Comparison of ENCODE assay signal across 26 cellular contexts in genomic region chr12:129571901-129572494, GRCh38.
"Had no signal": no experiment of that assay in that cellular context is flagged by ENCODE, and none has a peak within 500 bp of the region (broad histone marks: within the 10 kb centered on the region; RNA-seq: fewer than 3 reads in every experiment).

No MANE protein-coding gene starts in this region.

- H3K36me3 ChIP-seq: brain microvascular endothelial cell, gastrocnemius medialis, tibial nerve had no signal

- H3K4me3 ChIP-seq: coronary artery, dorsolateral prefrontal cortex, gastrocnemius medialis, tibial nerve had no signal

- H3K4me1 Mint-ChIP-seq: activated naive CD4-positive, alpha-beta T cell treated with anti-CD3 and anti-CD28 coated beads, Interleukin-2, amount 10 ng/mL, durations not matched to agents 7 days and 5 days; mesothelial cell of epicardium; naive B cell; neural crest cell had no signal

- ATAC-seq: gastrocnemius medialis, left colon, right cardiac atrium had no signal

- H3K27ac ChIP-seq: brain microvascular endothelial cell, coronary artery, dorsolateral prefrontal cortex, gastrocnemius medialis, tibial nerve, VCaP had no signal

- H3K9me3 ChIP-seq: gastrocnemius medialis had no signal

- DNase-seq: activated CD4-positive, alpha-beta memory T cell treated with anti-CD3 and anti-CD28 coated beads for 36 hours; activated CD4-positive, alpha-beta T cell treated with anti-CD3 and anti-CD28 coated beads for 4 hours; activated CD8-positive, alpha-beta memory T cell treated with anti-CD3 and anti-CD28 coated beads, Interleukin-2, amount 50 U/mL, for 4 hours; activated gamma-delta T cell; activated naive CD4-positive, alpha-beta T cell treated with anti-CD3 and anti-CD28 coated beads, Interleukin-2, amount 10 ng/mL, durations not matched to agents 7 days and 5 days; activated T-cell treated with anti-CD3 and anti-CD28 coated beads, Interleukin-2, amount 50 U/mL, for 1 hour; amniotic stem cell; brain microvascular endothelial cell; dorsolateral prefrontal cortex; effector memory CD4-positive, alpha-beta T cell; erythroblast; gastrocnemius medialis; glutamatergic neuron; left colon; mammary epithelial cell; naive B cell; right cardiac atrium; stimulated activated CD4-positive, alpha-beta T cell treated with anti-CD3 and anti-CD28 coated beads, Interleukin-15, amount 100 ng/mL, for 24 hours; stimulated activated CD4-positive, alpha-beta T cell treated with anti-CD3 and anti-CD28 coated beads, Interleukin-2, amount 100 ng/mL, for 24 hours; stimulated activated naive CD4-positive, alpha-beta T cell treated with Interleukin-2 at 50 U/mL for 16 hours; T-helper 1 cell had no signal

- H3K36me3 Mint-ChIP-seq: activated CD4-positive, alpha-beta memory T cell treated with anti-CD3 and anti-CD28 coated beads for 36 hours; activated naive CD4-positive, alpha-beta T cell treated with anti-CD3 and anti-CD28 coated beads, Interleukin-2, amount 10 ng/mL, durations not matched to agents 7 days and 5 days; mesothelial cell of epicardium; naive B cell had no signal

- H3K4me1 ChIP-seq: gastrocnemius medialis, tibial nerve had no signal

- H3K9me3 Mint-ChIP-seq: naive B cell, neural crest cell had no signal

- H3K4me3 Mint-ChIP-seq: activated CD4-positive, alpha-beta memory T cell treated with anti-CD3 and anti-CD28 coated beads for 36 hours; activated naive CD4-positive, alpha-beta T cell treated with anti-CD3 and anti-CD28 coated beads, Interleukin-2, amount 10 ng/mL, durations not matched to agents 7 days and 5 days; mesothelial cell of epicardium; naive B cell; neural crest cell had no signal

- H3K27me3 Mint-ChIP-seq: activated CD4-positive, alpha-beta memory T cell treated with anti-CD3 and anti-CD28 coated beads for 36 hours; activated naive CD4-positive, alpha-beta T cell treated with anti-CD3 and anti-CD28 coated beads, Interleukin-2, amount 10 ng/mL, durations not matched to agents 7 days and 5 days; naive B cell had no signal

- H3K27me3 ChIP-seq: brain microvascular endothelial cell, dorsolateral prefrontal cortex, gastrocnemius medialis, tibial nerve had no signal
